In the genomic region with DNA sequence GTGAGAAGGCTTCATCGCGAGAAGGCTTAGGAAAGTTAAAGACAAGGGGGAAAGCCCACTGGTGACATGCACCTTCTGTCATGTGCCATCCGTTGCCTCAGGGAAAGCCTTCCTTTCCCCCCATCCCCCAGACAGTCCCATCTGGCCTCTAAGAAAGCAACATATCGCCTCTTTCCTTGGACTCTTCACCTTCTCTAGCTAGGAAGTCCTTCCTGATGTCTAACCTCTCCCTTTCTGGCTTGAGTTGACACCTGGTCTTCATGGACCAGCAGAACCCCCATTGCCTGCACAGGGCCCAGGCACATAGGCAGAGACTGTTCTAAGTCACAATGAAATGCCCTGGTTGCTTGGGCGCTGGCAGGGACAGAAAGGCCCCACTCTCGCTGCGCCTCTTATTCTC, we compare ENCODE assay signal across 36 cellular contexts. TPM values are rescaled to one million over a fixed set of nuclear protein-coding genes. Genes with fewer than 3 reads are reported as not detected.
DNase-seq lines count a peak whose midpoint lies in the region; ATAC-seq, FAIRE-seq and TF ChIP-seq lines count a peak whose summit lies in the region.
"Had no signal": no experiment of that assay in that cellular context is flagged by ENCODE, and none has a peak within 500 bp of the region (broad histone marks: within the 10 kb centered on the region; RNA-seq: fewer than 3 reads in every experiment).

No MANE protein-coding gene starts in this region.

- H3K27ac Mint-ChIP-seq in CD4-positive, alpha-beta memory T cell = peak overlapping the region in 1 of 7 donors; percentile 66
- H3K27ac Mint-ChIP-seq: activated T-helper 17 cell treated with anti-CD3 and anti-CD28 coated beads, Interleukin-2, amount 50 U/mL, for 72 hours; brain; nephron had no signal

- H3K27me3 Mint-ChIP-seq in CD4-positive, alpha-beta memory T cell = peaks cover 13 to 28% of the 10 kb centered on the region in 2 donors

- no peak for ATAC-seq in RWPE2 (ENCODE audit: low read depth)
- ATAC-seq: activated T-helper 17 cell treated with anti-CD3 and anti-CD28 coated beads, Interleukin-2, amount 50 U/mL, for 72 hours had no signal

- peak overlapping the region; percentile 57 for H3K4me2 ChIP-seq in keratinocyte (ENCODE audit: control insufficient read depth, extremely low read depth, insufficient read depth, low read depth, low read length)
- H3K4me2 ChIP-seq: hepatocyte, smooth muscle cell had no signal

- H3K36me3 Mint-ChIP-seq in CD4-positive, alpha-beta memory T cell = no peaks in the 10 kb centered on the region
- H3K36me3 Mint-ChIP-seq: brain had no signal

- H3K9me3 ChIP-seq in RWPE2 (ENCODE audit: severe bottlenecking) (no peaks in the 10 kb centered on the region), keratinocyte (ENCODE audit: control insufficient read depth, low read depth, low read length) (no peaks in the 10 kb centered on the region)
- no peaks in the 10 kb centered on the region for H3K9me3 ChIP-seq in CD4-positive, alpha-beta memory T cell (ENCODE audit: control insufficient read depth in 1 of 2, low read length in 2 of 2)
- H3K9me3 ChIP-seq: mucosa of descending colon, right atrium auricular region, SJCRH30, uterus had no signal

- 58% methylated on average over 7 of the region's 7 CpGs for WGBS in urinary bladder

- intact Hi-C loops in CD4-positive, alpha-beta memory T cell (cut with micrococcal nuclease) = no loop called here

- no peaks in the 10 kb centered on the region for H3K79me2 ChIP-seq in keratinocyte (ENCODE audit: control insufficient read depth, insufficient read depth, low read length)
- H3K79me2 ChIP-seq: hepatocyte, parathyroid adenoma had no signal

- no peak overlapping the region for H3K4me3 Mint-ChIP-seq in CD4-positive, alpha-beta memory T cell
- H3K4me3 Mint-ChIP-seq: activated T-helper 17 cell treated with anti-CD3 and anti-CD28 coated beads, Interleukin-2, amount 50 U/mL, for 72 hours; brain; nephron had no signal

- POLR2A ChIA-PET in CD4-positive, alpha-beta memory T cell (lab: Charles Lee; ENCODE audit: partially characterized antibody) = no interaction called here

- no peak overlapping the region for H2AFZ ChIP-seq in keratinocyte (ENCODE audit: control insufficient read depth, low read length)
- H2AFZ ChIP-seq: hepatocyte, parathyroid adenoma had no signal

- H3K4me1 ChIP-seq in RWPE2 (ENCODE audit: insufficient read depth, poor library complexity, severe bottlenecking) (peaks cover 29% of the 10 kb centered on the region), keratinocyte (ENCODE audit: control insufficient read depth, extremely low read depth, insufficient read depth, low read length) (peaks cover 38% of the 10 kb centered on the region), urinary bladder (ENCODE audit: insufficient read depth) (no peaks in the 10 kb centered on the region)
- H3K4me1 ChIP-seq in CD4-positive, alpha-beta memory T cell (ENCODE audit: insufficient read depth, low read length) = no peaks in the 10 kb centered on the region
- H3K4me1 ChIP-seq: right atrium auricular region, SJCRH30, uterus had no signal

- no peaks in the 10 kb centered on the region for H3K4me1 Mint-ChIP-seq in CD4-positive, alpha-beta memory T cell
- H3K4me1 Mint-ChIP-seq: activated T-helper 17 cell treated with anti-CD3 and anti-CD28 coated beads, Interleukin-2, amount 50 U/mL, for 72 hours; brain had no signal

- H3K27ac ChIP-seq in RWPE2 (ENCODE audit: poor library complexity, severe bottlenecking) = peak overlapping the region; percentile 20
- peak overlapping the region; percentile 27 for H3K27ac ChIP-seq in keratinocyte (ENCODE audit: control insufficient read depth, insufficient read depth, low read length)
- peak overlapping the region; percentile 40 for H3K27ac ChIP-seq in urinary bladder (ENCODE audit: low read depth)
- no peak overlapping the region for H3K27ac ChIP-seq in CD4-positive, alpha-beta memory T cell (ENCODE audit: low read depth, low read length)
- H3K27ac ChIP-seq: C4-2B, hepatocyte, HL-60, parathyroid adenoma, right atrium auricular region, SJCRH30, uterus had no signal

- peak; percentile 59 for FAIRE-seq in keratinocyte (lab: Jason Lieb, UNC)
- FAIRE-seq: endometrium, GM19239 had no signal

- peak overlapping the region; percentile 59 for H3K9ac ChIP-seq in keratinocyte (ENCODE audit: control insufficient read depth, extremely low read depth, insufficient read depth, low read length)
- H3K9ac ChIP-seq: parathyroid adenoma had no signal

- no peaks in the 10 kb centered on the region for H3K27me3 ChIP-seq in RWPE2 (ENCODE audit: insufficient read depth, poor library complexity, severe bottlenecking)
- H3K27me3 ChIP-seq in keratinocyte (ENCODE audit: control insufficient read depth, extremely low read depth, insufficient read depth, low read length) = no peaks in the 10 kb centered on the region
- H3K27me3 ChIP-seq in CD4-positive, alpha-beta memory T cell (ENCODE audit: insufficient read depth, low read length) = no peaks in the 10 kb centered on the region
- H3K27me3 ChIP-seq: hepatocyte had no signal

- no peaks in the 10 kb centered on the region for H3K36me3 ChIP-seq in RWPE2 (ENCODE audit: low read depth)
- H3K36me3 ChIP-seq in keratinocyte (ENCODE audit: control insufficient read depth in 2 of 2, extremely low read depth in 1 of 2, insufficient read depth in 2 of 2, low read length in 2 of 2) = no peaks in the 10 kb centered on the region
- no peaks in the 10 kb centered on the region for H3K36me3 ChIP-seq in urinary bladder (ENCODE audit: insufficient read depth)
- no peaks in the 10 kb centered on the region for H3K36me3 ChIP-seq in CD4-positive, alpha-beta memory T cell (ENCODE audit: insufficient read depth, low read length)
- H3K36me3 ChIP-seq: right atrium auricular region, SJCRH30, uterus had no signal

- peaks cover 2% of the 10 kb centered on the region for H3K9me1 ChIP-seq in keratinocyte (ENCODE audit: control insufficient read depth, extremely low read depth, insufficient read depth, low read length)

- H3K9me3 Mint-ChIP-seq in CD4-positive, alpha-beta memory T cell = peaks cover 0 to 2% (median 0%) of the 10 kb centered on the region in 8 donors
- H3K9me3 Mint-ChIP-seq: activated T-helper 17 cell treated with anti-CD3 and anti-CD28 coated beads, Interleukin-2, amount 50 U/mL, for 72 hours; brain; nephron had no signal

- TF ChIP-seq CTCF in RWPE2 (IDR thresholded peaks at IDR 0.05; ENCODE audit: poor library complexity, severe bottlenecking) (no peak), keratinocyte (optimal IDR thresholded peaks at IDR 0.05 in 1 of 3, IDR thresholded peaks at IDR 0.05 in 1 of 3, conservative IDR thresholded peaks at IDR 0.05 in 1 of 3; ENCODE audit: extremely low read depth in 1 of 3, insufficient read depth in 2 of 3, low read length in 3 of 3) (no peak)

- no peaks in the 10 kb centered on the region for H4K20me1 ChIP-seq in keratinocyte (ENCODE audit: control insufficient read depth, extremely low read depth, insufficient read depth, low read length)

- H3K4me3 ChIP-seq in RWPE2 (ENCODE audit: severe bottlenecking) = no peak overlapping the region
- H3K4me3 ChIP-seq in keratinocyte (ENCODE audit: control insufficient read depth in 2 of 3, extremely low read depth in 1 of 3, insufficient read depth in 2 of 3, low read depth in 1 of 3, low read length in 3 of 3) = peak overlapping the region in 1 of 3 experiments; percentile 29
- H3K4me3 ChIP-seq in urinary bladder (ENCODE audit: low read depth, low read length) = no peak overlapping the region
- H3K4me3 ChIP-seq in CD4-positive, alpha-beta memory T cell (ENCODE audit: low read length in 2 of 2) = no peak overlapping the region
- H3K4me3 ChIP-seq: hepatocyte, lung, mucosa of descending colon, right atrium auricular region, SJCRH30, smooth muscle cell, uterus had no signal

- peak; percentile 54 for DNase-seq in NCI-H2171 (lab: John Stamatoyannopoulos, UW)
- DNase-seq in RWPE2 (ENCODE audit: low spot score) = no peak
- no peak for DNase-seq in keratinocyte (ENCODE audit: low read depth, low spot score)
- DNase-seq in NCI-H1436 treated with DMSO at 0.1 percent for 48 hours (lab: John Stamatoyannopoulos, UW) = no peak
- DNase-seq in CD4-positive, alpha-beta memory T cell = no peak
- DNase-seq in NCI-H1417 treated with DMSO at 0.1 percent for 48 hours (lab: John Stamatoyannopoulos, UW) = no peak
- DNase-seq: activated CD4-positive, alpha-beta T cell treated with anti-CD3 and anti-CD28 coated beads for 48 hours; activated naive CD4-positive, alpha-beta T cell treated with anti-CD3 and anti-CD28 coated beads, Interleukin-2, amount 50 U/mL, for 16 hours; Calu3; KBM-7; NCI-H1105; NCI-H2029 treated with DMSO at 0.1 percent for 48 hours; NCI-H2227 treated with DMSO at 0.1 percent for 48 hours; NCI-H748 treated with DMSO at 0.1 percent for 48 hours; SJCRH30; stimulated activated naive CD4-positive, alpha-beta T cell; SW 1271; uterus had no signal

- dilution Hi-C loops in keratinocyte (cut with MboI; ENCODE audit: extremely low pct_ligation_motif_present, low sequenced_read_pairs) = no loop called here

- CTCF ChIA-PET in CD4-positive, alpha-beta memory T cell (lab: Charles Lee; ENCODE audit: partially characterized antibody) = no interaction called here

RNA-seq across cellular contexts. Expression of a gene that starts 2.2 kb away (rescaled TPM):
- polyA plus RNA-seq in keratinocyte (0.01 to 0.66 TPM (median 0.29 TPM) in 3 replicates), urinary bladder (0.13 TPM)
- polyA plus RNA-seq in keratinocyte (2011; ENCODE audit: low read depth) = 1.4 TPM
- 0.12 and 0.32 TPM in 2 replicates for polyA plus RNA-seq in keratinocyte (2011; cell fraction: cytosol; rRNA removed)
- 0.83 and 1.0 TPM in 2 replicates for polyA plus RNA-seq in keratinocyte (2011; cell fraction: nucleus; rRNA removed)
- polyA plus RNA-seq in keratinocyte (2012; ENCODE audit: low replicate concordance) = 0.24 and 7.2 TPM in 2 replicates
- polyA minus RNA-seq in keratinocyte = 0.32 to 0.76 TPM (median 0.46 TPM) in 3 replicates
- not detected for polyA minus RNA-seq in keratinocyte (2011; cell fraction: cytosol; rRNA and poly(A)+ RNA removed)
- polyA minus RNA-seq in keratinocyte (2011; cell fraction: nucleus; rRNA and poly(A)+ RNA removed) = 0.16 and 1.5 TPM in 2 replicates
- 0.11 TPM for total RNA-seq in urinary bladder
- total RNA-seq in CD4-positive, alpha-beta memory T cell = not detected
- polyA plus RNA-seq in CD4-positive, alpha-beta memory T cell = not detected
- total RNA-seq: activated T-helper 17 cell treated with anti-CD3 and anti-CD28 coated beads, Interleukin-2, amount 50 U/mL, for 72 hours; Calu3; dermis microvascular lymphatic vessel endothelial cell; fibroblast of lung; H7; hepatocyte; M059J; right atrium auricular region; SJCRH30; uterus had no signal
- polyA plus RNA-seq: fibroblast of lung, smooth muscle cell had no signal

RNA-seq across cellular contexts. Expression of a gene that starts 34.9 kb away (rescaled TPM):
- polyA plus RNA-seq in keratinocyte (not detected in 3 replicates), urinary bladder (0.03 TPM)
- not detected for polyA plus RNA-seq in keratinocyte (2011; ENCODE audit: low read depth)
- not detected in 2 replicates for polyA plus RNA-seq in keratinocyte (2011; cell fraction: cytosol; rRNA removed)
- polyA plus RNA-seq in keratinocyte (2011; cell fraction: nucleus; rRNA removed) = not detected in 2 replicates
- polyA plus RNA-seq in keratinocyte (2012; ENCODE audit: low replicate concordance) = not detected in 2 replicates
- not detected in 3 replicates for polyA minus RNA-seq in keratinocyte
- not detected for polyA minus RNA-seq in keratinocyte (2011; cell fraction: cytosol; rRNA and poly(A)+ RNA removed)
- not detected in 2 replicates for polyA minus RNA-seq in keratinocyte (2011; cell fraction: nucleus; rRNA and poly(A)+ RNA removed)
- total RNA-seq in urinary bladder = not detected
- total RNA-seq in CD4-positive, alpha-beta memory T cell = not detected
- not detected for polyA plus RNA-seq in CD4-positive, alpha-beta memory T cell
- total RNA-seq: activated T-helper 17 cell treated with anti-CD3 and anti-CD28 coated beads, Interleukin-2, amount 50 U/mL, for 72 hours; Calu3; dermis microvascular lymphatic vessel endothelial cell; fibroblast of lung; H7; M059J; right atrium auricular region; SJCRH30; smooth muscle cell; uterus had no signal
- polyA plus RNA-seq: fibroblast of lung, smooth muscle cell had no signal

RNA-seq across cellular contexts. Expression of a gene that starts 44.1 kb away (rescaled TPM):
- polyA plus RNA-seq in keratinocyte (34.1 to 93.3 TPM (median 60.0 TPM) in 3 replicates), urinary bladder (24.4 TPM)
- polyA plus RNA-seq in keratinocyte (2011; ENCODE audit: low read depth) = 6.9 TPM
- 28.1 and 39.3 TPM in 2 replicates for polyA plus RNA-seq in keratinocyte (2011; cell fraction: cytosol; rRNA removed)
- polyA plus RNA-seq in keratinocyte (2011; cell fraction: nucleus; rRNA removed) = 52.9 and 56.6 TPM in 2 replicates
- polyA plus RNA-seq in keratinocyte (2012; ENCODE audit: low replicate concordance) = 18.6 and 27.2 TPM in 2 replicates
- 22.1 to 44.2 TPM (median 33.4 TPM) in 3 replicates for polyA minus RNA-seq in keratinocyte
- polyA minus RNA-seq in keratinocyte (2011; cell fraction: cytosol; rRNA and poly(A)+ RNA removed) = 39.5 TPM
- polyA minus RNA-seq in keratinocyte (2011; cell fraction: nucleus; rRNA and poly(A)+ RNA removed) = 21.7 and 22.3 TPM in 2 replicates
- total RNA-seq in urinary bladder = 15.2 TPM
- total RNA-seq in CD4-positive, alpha-beta memory T cell = 10 to 100 TPM; 38.8 to 39.6 TPM
- polyA plus RNA-seq in CD4-positive, alpha-beta memory T cell = 10 to 100 TPM; 31.8 to 44.0 TPM
